9 cellular contexts compared by ENCODE assay signal in the genomic region with DNA sequence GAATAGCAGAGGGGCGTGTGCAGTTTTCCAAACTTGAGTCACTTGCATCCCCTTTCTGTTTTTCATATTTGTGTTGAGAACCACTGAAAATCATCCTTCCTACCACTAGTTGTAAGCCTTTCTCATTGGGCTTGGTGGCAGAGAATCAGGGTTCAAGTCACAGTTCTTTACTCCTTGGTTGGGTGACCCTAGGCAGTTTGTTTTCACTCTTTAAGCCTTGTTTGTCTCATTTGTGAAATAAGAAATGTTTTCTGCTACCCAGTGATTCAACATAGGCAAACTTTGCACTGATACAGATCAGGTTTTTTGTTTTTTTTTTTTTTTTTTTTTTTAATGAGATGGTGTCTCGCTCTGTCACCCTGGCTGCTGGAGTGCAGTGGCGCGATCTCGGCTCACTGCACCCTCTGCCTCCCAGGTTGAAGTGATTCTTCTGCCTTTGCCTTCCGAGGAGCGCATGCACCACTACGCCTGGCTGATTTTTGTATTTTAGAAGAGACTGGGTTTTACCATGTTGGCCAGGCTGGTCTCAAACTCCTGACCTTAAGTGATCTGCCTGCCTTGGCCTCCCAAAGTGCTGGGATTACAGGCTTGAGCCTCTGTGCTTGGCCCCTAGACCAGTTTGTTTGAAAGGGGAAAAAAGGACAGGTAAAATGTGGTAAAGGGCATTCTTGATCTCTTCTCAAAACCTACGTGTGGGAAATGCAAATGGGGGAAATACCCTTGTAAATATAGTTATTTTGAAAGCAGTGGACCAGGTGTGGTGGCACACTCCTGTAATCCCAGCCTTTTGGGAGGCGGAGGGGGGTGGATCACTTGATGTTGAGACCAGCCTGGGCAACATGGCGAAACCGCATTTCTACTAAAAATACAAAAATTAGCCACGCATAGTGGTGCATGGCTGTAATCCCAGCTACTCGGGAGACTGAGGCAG. TPM values are rescaled to one million over a fixed set of nuclear protein-coding genes. Genes with fewer than 3 reads are reported as not detected.
A peak's percentile ranks its signal among the peaks of the same experiment; 100 is the strongest.
DNase-seq lines count a peak whose midpoint lies in the region; TF ChIP-seq lines count a peak whose summit lies in the region.
"Had no signal": no experiment of that assay in that cellular context is flagged by ENCODE, and none has a peak within 500 bp of the region (broad histone marks: within the 10 kb centered on the region; RNA-seq: fewer than 3 reads in every experiment).

No MANE protein-coding gene starts in this region.

- H3K79me2 ChIP-seq in DOHH2 (ENCODE audit: control insufficient read depth, low read length) (peaks cover 82% of the 10 kb centered on the region), MM.1S (ENCODE audit: low read length) (peaks cover 82% of the 10 kb centered on the region)

- H2AFZ ChIP-seq in MM.1S (ENCODE audit: low read length): no peak overlapping the region

- H3K9me3 ChIP-seq in DOHH2 (ENCODE audit: control insufficient read depth, insufficient read depth, low read length) (no peaks in the 10 kb centered on the region), MM.1S (replicated peaks; ENCODE audit: insufficient read depth, low read length) (no peaks in the 10 kb centered on the region), endodermal cell (ENCODE audit: control insufficient read depth, low read length) (no peaks in the 10 kb centered on the region), ovary (no peaks in the 10 kb centered on the region)

- DNase-seq in MM.1S (peak; percentile 86), endodermal cell (peak; percentile 31), ovary (no peak), NCI-H82 treated with DMSO at 0.1 percent for 48 hours (lab: John Stamatoyannopoulos, UW; ENCODE audit: unreplicated experiment) (no peak), endothelial cell (ENCODE audit: low spot score) (no peak), ureter (ENCODE audit: low spot score) (no peak)
- DNase-seq in activated CD4-positive, alpha-beta T cell treated with anti-CD3 and anti-CD28 coated beads for 4 hours: no peak
- DNase-seq: NCI-H1092 treated with DMSO at 0.1 percent for 48 hours had no signal

- 89 to 93% methylated on average over 9 to 14 of the region's 14 CpGs for WGBS in endodermal cell (ENCODE audit: insufficient coverage in 1 of 2, insufficient read length in 1 of 2), 2 experiments
- 86 to 94% (median 91%) methylated on average over 14 of the region's 14 CpGs for WGBS in ovary, 3 donors

- TF ChIP-seq CTCF in DOHH2 (IDR thresholded peaks at IDR 0.05; ENCODE audit: low read depth, low read length, poor library complexity, severe bottlenecking) (peak; percentile 11), MM.1S (IDR thresholded peaks at IDR 0.05; ENCODE audit: low read length) (no peak), endodermal cell (conservative IDR thresholded peaks at IDR 0.05) (no peak), ovary (IDR thresholded peaks at IDR 0.05) (no peak), endothelial cell (IDR thresholded peaks at IDR 0.05; ENCODE audit: unreplicated experiment) (no peak)

- H3K36me3 ChIP-seq in DOHH2 (ENCODE audit: control insufficient read depth, low read length): peaks cover 33% of the 10 kb centered on the region
- no peaks in the 10 kb centered on the region for H3K36me3 ChIP-seq in MM.1S (replicated peaks; ENCODE audit: insufficient read depth, low read length)
- H3K36me3 ChIP-seq in endodermal cell (ENCODE audit: control insufficient read depth, insufficient read depth, low read length): peaks cover 16% of the 10 kb centered on the region
- no peaks in the 10 kb centered on the region for H3K36me3 ChIP-seq in ovary

- no peak for TF ChIP-seq POLR2A in ovary (IDR thresholded peaks at IDR 0.05)

- peaks cover 25% of the 10 kb centered on the region for H3F3A ChIP-seq in DOHH2 (ENCODE audit: control insufficient read depth, insufficient read depth)
- H3F3A ChIP-seq in MM.1S (ENCODE audit: insufficient read depth, low read length): peaks cover 50% of the 10 kb centered on the region

- H3K27me3 ChIP-seq in DOHH2 (ENCODE audit: control insufficient read depth, low read length) (no peaks in the 10 kb centered on the region), MM.1S (replicated peaks; ENCODE audit: insufficient read depth, low read length) (no peaks in the 10 kb centered on the region), endodermal cell (ENCODE audit: control insufficient read depth, insufficient read depth, low read length, poor library complexity, severe bottlenecking) (no peaks in the 10 kb centered on the region), ovary (no peaks in the 10 kb centered on the region)

- peaks cover 62% of the 10 kb centered on the region for H3K4me1 ChIP-seq in DOHH2 (ENCODE audit: control insufficient read depth, low read length)
- H3K4me1 ChIP-seq in MM.1S (ENCODE audit: low read length): peaks cover 26% of the 10 kb centered on the region
- H3K4me1 ChIP-seq in endodermal cell (ENCODE audit: control insufficient read depth, insufficient read depth, low read length): no peaks in the 10 kb centered on the region
- H3K4me1 ChIP-seq in ovary (ENCODE audit: insufficient read depth): peaks cover 9% of the 10 kb centered on the region

- H3K4me3 Mint-ChIP-seq in endodermal cell: peak overlapping the region; percentile 84
- no peak overlapping the region for H3K4me3 Mint-ChIP-seq in endothelial cell (ENCODE audit: unreplicated experiment)

- no peak for TF ChIP-seq EP300 in ovary (IDR thresholded peaks at IDR 0.05)

- H3K4me3 ChIP-seq in DOHH2 (ENCODE audit: low read length) (peak overlapping the region; percentile 86), MM.1S (ENCODE audit: low read length) (peak overlapping the region; percentile 98), endodermal cell (ENCODE audit: low read length) (peak overlapping the region; percentile 91), ovary (peak overlapping the region; percentile 6)

- intact Hi-C loops in ovary (cut with DNase I): loop anchor here in 2 of 4 donors (5.0 to 10.0 kb wide), 3 partner anchors 64 to 106 kb away; partner anchors contain the start of gene SRRM1 (in 1 of the 2)

- H3K4me2 ChIP-seq in DOHH2 (ENCODE audit: low read length) (peak overlapping the region; percentile 76), MM.1S (ENCODE audit: low read depth, low read length) (peak overlapping the region; percentile 83)

- H3K4me1 Mint-ChIP-seq in endodermal cell (peaks cover 31% of the 10 kb centered on the region), endothelial cell (ENCODE audit: unreplicated experiment) (peaks cover 51% of the 10 kb centered on the region)

- H3K36me3 Mint-ChIP-seq in endodermal cell (ENCODE audit: low read depth) (peaks cover 12% of the 10 kb centered on the region), endothelial cell (ENCODE audit: low read depth, unreplicated experiment) (peaks cover 8% of the 10 kb centered on the region)

- H3K27ac Mint-ChIP-seq in endodermal cell: peak overlapping the region; percentile 80
- no peak overlapping the region for H3K27ac Mint-ChIP-seq in endothelial cell (ENCODE audit: unreplicated experiment)

- H3K9me3 Mint-ChIP-seq in endodermal cell (no peaks in the 10 kb centered on the region), endothelial cell (ENCODE audit: unreplicated experiment) (no peaks in the 10 kb centered on the region)

- H3K27ac ChIP-seq in DOHH2 (ENCODE audit: low read depth, low read length) (peak overlapping the region; percentile 79), MM.1S (ENCODE audit: low read length) (peak overlapping the region; percentile 84), endodermal cell (ENCODE audit: low read depth, low read length) (no peak overlapping the region), ovary (no peak overlapping the region)

- H3K9me2 ChIP-seq in DOHH2 (replicated peaks; ENCODE audit: control insufficient read depth, low read length) (no peaks in the 10 kb centered on the region), MM.1S (replicated peaks; ENCODE audit: insufficient read depth, low read length) (no peaks in the 10 kb centered on the region)

- H3K9ac ChIP-seq in MM.1S (ENCODE audit: low read length): peak overlapping the region; percentile 76
- H3K9ac ChIP-seq in endodermal cell (ENCODE audit: extremely low read depth, low read length, poor library complexity, severe bottlenecking): no peak overlapping the region

- H3K27me3 Mint-ChIP-seq in endodermal cell (ENCODE audit: insufficient read depth) (no peaks in the 10 kb centered on the region), endothelial cell (ENCODE audit: unreplicated experiment) (peaks cover 6% of the 10 kb centered on the region)

- no peaks in the 10 kb centered on the region for H4K20me1 ChIP-seq in DOHH2 (ENCODE audit: control insufficient read depth, insufficient read depth, low read depth, low read length)
- H4K20me1 ChIP-seq in MM.1S (ENCODE audit: insufficient read depth, low read length): peaks cover 14% of the 10 kb centered on the region

RNA-seq across cellular contexts. Expression of gene CLIC4, which starts 3.2 kb away (rescaled TPM):
- total RNA-seq in endodermal cell (100 to 1,000 TPM; 119 to 146 TPM), ovary (100 to 1,000 TPM in 5 of 7 donors, 10 to 100 TPM in 2; 73.6 to 185 (median 125) TPM), endothelial cell (ENCODE audit: unreplicated experiment) (109 TPM), ureter (163 TPM)
- polyA plus RNA-seq in endodermal cell (2013, experiment 1 of 2): 182 TPM
- 170 TPM for polyA plus RNA-seq in endodermal cell (2013, experiment 2 of 2)
- polyA plus RNA-seq in ovary: 100 to 1,000 TPM in 1 of 2 donors, 10 to 100 TPM in 1; 53.6 to 209 TPM

Comparison
In these comparisons a context has a peak if more than half of its experiments do, and no peak if none do; other contexts are left out.
1. H3K27ac ChIP-seq: peak in DOHH2 (single experiment) and MM.1S (single experiment); none in endodermal cell (single experiment) and ovary (0 of 2).
2. H3K4me3 ChIP-seq: peak in every context shown above with its lines; median percentile 98 in MM.1S; 91 in endodermal cell; 86 in DOHH2; 6 in ovary.
3. DNase-seq: peak in MM.1S (single experiment) and endodermal cell (single experiment); none in ovary (0 of 5), NCI-H82 treated with DMSO at 0.1 percent for 48 hours (single experiment), activated CD4-positive, alpha-beta T cell treated with anti-CD3 and anti-CD28 coated beads for 4 hours (0 of 2), endothelial cell (single experiment) and ureter (single experiment).